Comparison of ENCODE assay signal across 18 cellular contexts in the genomic region with DNA sequence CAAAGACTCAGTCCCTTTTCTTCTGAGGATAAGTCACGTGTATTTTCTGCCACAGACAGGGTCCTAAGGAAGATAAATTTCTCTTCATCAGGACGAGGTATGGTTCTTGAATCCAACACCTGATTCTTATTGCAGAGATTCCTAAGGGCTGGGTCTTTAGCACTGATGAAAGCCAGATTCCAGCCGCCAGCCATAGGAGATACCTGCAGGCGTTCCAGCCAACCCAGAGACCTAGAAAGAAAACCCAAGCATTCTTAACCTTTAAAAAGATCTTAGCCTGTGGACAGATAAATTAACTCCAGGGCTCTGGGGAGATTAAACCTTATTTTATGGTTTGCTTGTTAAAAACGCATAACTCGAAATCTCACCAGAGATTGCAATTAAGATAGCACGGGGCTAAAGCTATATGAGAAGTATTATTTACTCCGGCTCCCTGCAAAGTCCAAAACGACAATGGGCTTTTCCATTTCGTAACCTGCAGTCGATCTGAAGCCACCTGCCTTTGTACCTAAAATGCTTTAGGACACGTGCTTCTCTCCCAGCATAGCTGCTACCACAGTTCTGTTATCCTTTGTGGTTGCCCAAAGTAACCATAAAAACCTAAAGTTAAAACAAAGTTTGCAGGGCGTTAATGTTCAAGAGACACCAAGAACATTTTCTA.
"Had no signal": no experiment of that assay in that cellular context is flagged by ENCODE, and none has a peak within 500 bp of the region (broad histone marks: within the 10 kb centered on the region; RNA-seq: fewer than 3 reads in every experiment).

No MANE protein-coding gene starts in this region.

- H3K4me3 ChIP-seq: gastrocnemius medialis, heart right ventricle, suprapubic skin, thyroid gland, uterus had no signal

- H3K4me1 ChIP-seq: heart right ventricle, suprapubic skin, thyroid gland, uterus had no signal

- H3K36me3 Mint-ChIP-seq: immature natural killer cell; naive thymus-derived CD4-positive, alpha-beta T cell; type B pancreatic cell had no signal

- H3K27ac Mint-ChIP-seq: immature natural killer cell; naive thymus-derived CD4-positive, alpha-beta T cell; type B pancreatic cell had no signal

- H3K9me3 ChIP-seq: gastrocnemius medialis, heart right ventricle, suprapubic skin, thyroid gland, uterus had no signal

- H3K9me3 Mint-ChIP-seq: immature natural killer cell, neural crest cell, type B pancreatic cell had no signal

- H3K4me3 Mint-ChIP-seq: immature natural killer cell; naive thymus-derived CD4-positive, alpha-beta T cell; neural crest cell; type B pancreatic cell had no signal

- H3K4me1 Mint-ChIP-seq: immature natural killer cell had no signal

- ATAC-seq: esophagus mucosa; gastrocnemius medialis; heart right ventricle; left cardiac atrium; naive thymus-derived CD4-positive, alpha-beta T cell; stimulated activated naive CD8-positive, alpha-beta T cell treated with anti-CD3 and anti-CD28 coated beads, Interleukin-15, Interleukin-2, amounts not matched to agents 100 U/mL and 50 U/mL, for 24 hours had no signal

- H3K36me3 ChIP-seq: gastrocnemius medialis, heart right ventricle, suprapubic skin, thyroid gland, uterus had no signal

- H3K27me3 ChIP-seq: gastrocnemius medialis, thyroid gland, uterus had no signal

- H3K27ac ChIP-seq: gastrocnemius medialis, heart right ventricle, suprapubic skin, thyroid gland, uterus had no signal

- DNase-seq: effector memory CD4-positive, alpha-beta T cell; gastrocnemius medialis; heart right ventricle; immature natural killer cell; kidney; left cardiac atrium; mesendoderm; naive thymus-derived CD4-positive, alpha-beta T cell; posterior cingulate gyrus; small intestine; stimulated activated CD4-positive, alpha-beta T cell treated with anti-CD3 and anti-CD28 coated beads, Interleukin-2, amount 100 ng/mL, for 48 hours; stimulated activated naive CD8-positive, alpha-beta T cell treated with anti-CD3 and anti-CD28 coated beads, Interleukin-15, Interleukin-2, amounts not matched to agents 100 U/mL and 50 U/mL, for 24 hours; thyroid gland; uterus had no signal
